ENCODE assay signal across 9 cellular contexts in the genomic region with DNA sequence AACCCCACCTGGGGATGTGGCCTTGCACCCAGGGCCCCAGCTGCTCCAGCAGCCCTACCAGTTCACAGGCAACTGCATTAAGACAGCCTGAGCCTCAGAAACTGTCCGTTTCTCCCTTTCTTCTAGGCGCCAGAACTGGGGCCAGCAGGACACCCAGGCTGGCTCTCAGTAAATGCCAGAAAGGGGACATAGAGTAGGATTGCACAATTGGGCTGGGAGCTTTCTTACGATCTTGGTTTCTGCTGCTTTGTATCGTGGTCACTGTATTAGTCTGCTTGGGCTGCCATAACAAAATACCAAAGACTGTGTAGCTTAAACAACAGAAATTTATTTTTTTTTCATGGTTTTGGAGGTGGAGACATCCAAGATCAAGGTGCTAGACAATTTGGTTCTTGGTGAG. TPM values are rescaled to one million over a fixed set of nuclear protein-coding genes. Genes with fewer than 3 reads are reported as not detected.
"Had no signal": no experiment of that assay in that cellular context is flagged by ENCODE, and none has a peak within 500 bp of the region (broad histone marks: within the 10 kb centered on the region; RNA-seq: fewer than 3 reads in every experiment).

No MANE protein-coding gene starts in this region.

- FAIRE-seq: H1, K562 had no signal

- H3K27ac Mint-ChIP-seq: GM23338, HFFc6 had no signal

- H3K4me2 ChIP-seq: GM23338 had no signal

- H3K9me3 ChIP-seq: HAP-1 had no signal

- H3K36me3 ChIP-seq: HAP-1 had no signal

- H3K4me3 ChIP-seq: GM23338, HAP-1, K562 had no signal

- H3K4me3 Mint-ChIP-seq: GM23338, HFFc6 had no signal

- H3K27ac ChIP-seq: HL-60 had no signal

- DNase-seq: H7, HFFc6, IMR-90, KG1 had no signal

- H2AFZ ChIP-seq: GM23338 had no signal

- H3K9me3 Mint-ChIP-seq: HFFc6 had no signal

RNA-seq across cellular contexts. Expression of a gene that starts 48.4 kb away (rescaled TPM):
- total RNA-seq: HFFc6, IMR-90, K562 had no signal
